Comparison of ENCODE assay signal across 1 cellular context in genomic region chr4:124427095-124427767, GRCh38.
A peak's percentile ranks its signal among the peaks of the same experiment; 100 is the strongest.
TF ChIP-seq lines count a peak whose summit lies in the region.

No MANE protein-coding gene starts in this region.

TF ChIP-seq in liver, 16 proteins besides CTCF, POLR2A, EP300 and RAD21 (continued from another document):
- TF ChIP-seq REST (IDR thresholded peaks at IDR 0.05) (no peak), FOXA1 (IDR thresholded peaks at IDR 0.05) (no peak), GABPA (IDR thresholded peaks at IDR 0.05 in 1 of 2, conservative IDR thresholded peaks at IDR 0.05 in 1 of 2) (no peak), HNF4A (conservative IDR thresholded peaks at IDR 0.05) (peak; percentile 26 to 37), JUND (IDR thresholded peaks at IDR 0.05) (no peak), ATF3 (IDR thresholded peaks at IDR 0.05) (no peak), HNF4G (IDR thresholded peaks at IDR 0.05) (no peak), MAX (IDR thresholded peaks at IDR 0.05) (no peak), EGR1 (IDR thresholded peaks at IDR 0.05; ENCODE audit: low read depth in 2 of 2) (peak in 1 of 2 donors; percentile 26)
